In the genomic region with DNA sequence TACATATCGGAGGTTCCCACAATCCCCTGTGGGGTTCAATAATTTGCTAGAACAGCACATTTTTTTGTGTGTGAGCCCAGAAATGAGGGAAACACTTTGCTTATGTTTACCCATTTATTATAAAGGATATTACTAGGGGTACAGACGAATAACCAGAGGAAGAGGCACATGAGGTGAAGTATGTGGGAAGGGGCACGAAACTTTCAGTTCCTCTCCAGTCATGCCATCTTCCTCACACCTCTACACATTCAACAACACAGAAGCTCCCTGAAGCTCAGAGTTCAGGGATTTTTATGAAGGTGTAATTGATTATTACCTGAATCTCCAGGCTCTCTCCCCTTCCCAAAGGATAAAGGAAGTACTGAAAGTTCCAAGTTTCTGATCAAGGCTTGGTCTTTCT, we compare ENCODE assay signal across 1 cellular context.
TF ChIP-seq lines count a peak whose summit lies in the region.

No MANE protein-coding gene starts in this region.

TF ChIP-seq in HepG2, 621 proteins besides CTCF, POLR2A, EP300 and RAD21:
- TF ChIP-seq MEIS2 (CRISPR knock-in tag; IDR thresholded peaks at IDR 0.05) (no peak), MAFF (IDR thresholded peaks at IDR 0.05; ENCODE audit: low read depth, low read length) (0 out of 2 replicates have a peak, but pooled peaks have one; percentile 2), HMG20A (CRISPR knock-in tag; IDR thresholded peaks at IDR 0.05; ENCODE audit: borderline replicate concordance) (no peak), MAFK (conservative IDR thresholded peaks at IDR 0.05 in 1 of 2, IDR thresholded peaks at IDR 0.05 in 1 of 2; ENCODE audit: low read length in 2 of 2) (peak; percentile 7 to 41; a peak in 2 of 4 replicates)
